ENCODE assay signal across 8 cellular contexts in genomic region chr7:116954443-116954838, GRCh38. TPM values are rescaled to one million over a fixed set of nuclear protein-coding genes. Genes with fewer than 3 reads are reported as not detected.
DNase-seq lines count a peak whose midpoint lies in the region; ATAC-seq and TF ChIP-seq lines count a peak whose summit lies in the region.

No MANE protein-coding gene starts in this region.

- H3K36me3 ChIP-seq in parathyroid adenoma (ENCODE audit: control insufficient read depth, insufficient read depth, low read length): no peaks in the 10 kb centered on the region

- peaks cover 30% of the 10 kb centered on the region for H3K4me1 Mint-ChIP-seq in endothelial cell (ENCODE audit: unreplicated experiment)

- peaks cover 12% of the 10 kb centered on the region for H3K27me3 Mint-ChIP-seq in endothelial cell (ENCODE audit: unreplicated experiment)

- DNase-seq in NB4 (ENCODE audit: low read depth) (no peak), endothelial cell (ENCODE audit: low spot score) (no peak), NCI-H446 treated with DMSO at 0.1 percent for 48 hours (lab: John Stamatoyannopoulos, UW) (no peak)

- no peaks in the 10 kb centered on the region for H3K79me2 ChIP-seq in parathyroid adenoma

- H3K27ac ChIP-seq in parathyroid adenoma: peak overlapping the region; percentile 71

- peak overlapping the region; percentile 99 for H3K4me3 Mint-ChIP-seq in endothelial cell (ENCODE audit: unreplicated experiment)

- H2AFZ ChIP-seq in parathyroid adenoma: peak overlapping the region; percentile 93

- peak overlapping the region; percentile 65 for H3K4me2 ChIP-seq in parathyroid adenoma (ENCODE audit: low read length)

- peak overlapping the region; percentile 16 for H3K9ac ChIP-seq in parathyroid adenoma

- H3K9me3 ChIP-seq in parathyroid adenoma (ENCODE audit: control insufficient read depth, low read length): no peaks in the 10 kb centered on the region

- ATAC-seq in HG02610 (IDR thresholded peaks at IDR 0.05; ENCODE audit: unreplicated experiment) (no peak), HG03280 (IDR thresholded peaks at IDR 0.05; ENCODE audit: unreplicated experiment) (no peak), GM18868 (IDR thresholded peaks at IDR 0.05; ENCODE audit: unreplicated experiment) (no peak)

- H3K4me3 ChIP-seq in GM12875 (ENCODE audit: low read depth, low read length) (peak overlapping the region; percentile 98), NB4 (ENCODE audit: low read depth, low read length) (peak overlapping the region; percentile 77), parathyroid adenoma (ENCODE audit: low read depth, low read length) (peak overlapping the region; percentile 60)

- peak; percentile 10 for TF ChIP-seq POLR2A in NB4 (IDR thresholded peaks at IDR 0.05; ENCODE audit: extremely low read depth, insufficient read length)

- peaks cover 9% of the 10 kb centered on the region for H3K36me3 Mint-ChIP-seq in endothelial cell (ENCODE audit: low read depth, unreplicated experiment)

- H3K27me3 ChIP-seq in parathyroid adenoma (ENCODE audit: control insufficient read depth, insufficient read depth, low read length): no peaks in the 10 kb centered on the region

- H3K4me1 ChIP-seq in parathyroid adenoma: peaks cover 6% of the 10 kb centered on the region

- H3K9me3 Mint-ChIP-seq in endothelial cell (ENCODE audit: unreplicated experiment): no peaks in the 10 kb centered on the region

- TF ChIP-seq CTCF in GM12875 (IDR thresholded peaks at IDR 0.05; ENCODE audit: borderline replicate concordance, insufficient read depth, low read depth, low read length) (no peak), NB4 (IDR thresholded peaks at IDR 0.05; ENCODE audit: low read depth, low read length) (no peak), endothelial cell (IDR thresholded peaks at IDR 0.05; ENCODE audit: unreplicated experiment) (no peak), parathyroid adenoma (IDR thresholded peaks at IDR 0.05) (no peak)

- H3K27ac Mint-ChIP-seq in endothelial cell (ENCODE audit: unreplicated experiment): peak overlapping the region; percentile 99

RNA-seq across cellular contexts. Expression of gene ST7, which starts 1.1 kb away (rescaled TPM):
- 44.1 TPM for total RNA-seq in endothelial cell (ENCODE audit: unreplicated experiment)
